In the genomic region with DNA sequence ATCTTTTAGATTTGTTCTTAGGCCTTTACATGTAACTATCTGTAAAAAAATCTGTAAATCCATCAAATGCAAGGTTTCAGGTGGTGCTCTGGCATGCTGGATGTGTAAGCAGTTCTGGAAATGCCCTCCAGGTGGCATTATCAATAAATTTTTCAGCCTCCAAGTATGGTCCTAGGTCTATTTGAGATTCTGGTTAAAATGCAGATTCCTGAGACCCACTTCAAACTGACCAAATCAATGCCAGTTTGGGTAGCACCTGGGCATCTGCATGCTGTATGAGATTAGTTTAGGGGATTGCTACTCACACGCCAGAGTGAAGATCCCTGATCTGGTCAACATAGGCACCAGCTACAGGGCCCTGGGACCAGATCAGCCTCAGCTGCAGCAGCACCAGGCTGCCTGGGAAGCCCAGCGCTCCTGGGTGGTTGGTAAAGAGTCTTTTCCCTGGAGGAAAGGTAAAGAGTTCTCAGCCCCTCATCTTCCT, we compare ENCODE assay signal across 8 cellular contexts.
DNase-seq lines count a peak whose midpoint lies in the region; ATAC-seq and TF ChIP-seq lines count a peak whose summit lies in the region.

No MANE protein-coding gene starts in this region.

- intact Hi-C loops in Caco-2 (cut with micrococcal nuclease; ENCODE audit: unreplicated experiment), result loop anchor here (1.0 to 5.0 kb wide), 2 partner anchors 115 to 509 kb away; partner anchors contain the start of gene CITED2
- intact Hi-C loops in adrenal gland (cut with DNase I), result loop anchor here in 1 of 2 donors (10.0 kb wide), 1 partner anchor 507 kb away; the partner anchor contains the start of gene CITED2
- intact Hi-C loops in spleen (cut with DNase I; ENCODE audit: low total_unique reads), result no loop called here

- no peaks in the 10 kb centered on the region for H3K27me3 ChIP-seq in Caco-2 (replicated peaks; ENCODE audit: control insufficient read depth, insufficient read depth, low read length)
- H3K27me3 ChIP-seq in adrenal gland, result no peaks in the 10 kb centered on the region
- no peaks in the 10 kb centered on the region for H3K27me3 ChIP-seq in spleen (replicated peaks in 1 of 7)

- H3K27ac ChIP-seq in adrenal gland (peak overlapping the region in 3 of 5 donors; percentile 28 to 77 (median 61)), spleen (peak overlapping the region in 6 of 8 donors; percentile 40 to 74 (median 62))

- H3K4me3 Mint-ChIP-seq in Caco-2 (ENCODE audit: unreplicated experiment), result no peak overlapping the region

- H3K9me3 Mint-ChIP-seq in Caco-2 (ENCODE audit: unreplicated experiment), result no peaks in the 10 kb centered on the region

- no peaks in the 10 kb centered on the region for H3K36me3 Mint-ChIP-seq in Caco-2 (ENCODE audit: insufficient read depth, unreplicated experiment)

- TF ChIP-seq CTCF in Caco-2 (IDR thresholded peaks at IDR 0.05; ENCODE audit: insufficient read depth in 1 of 2, low read depth in 1 of 2, low read length in 1 of 2, severe bottlenecking in 1 of 2, unreplicated experiment in 1 of 2) (peak; percentile 37 to 46), adrenal gland (IDR thresholded peaks at IDR 0.05) (peak; percentile 35 to 71 (median 62)), spleen (IDR thresholded peaks at IDR 0.05 in 8 of 11, conservative IDR thresholded peaks at IDR 0.05 in 3 of 11) (peak in 10 of 11 experiments; percentile 32 to 83 (median 67))

- H3K36me3 ChIP-seq in Caco-2 (ENCODE audit: control insufficient read depth, insufficient read depth, low read length) (no peaks in the 10 kb centered on the region), adrenal gland (replicated peaks in 1 of 2) (no peaks in the 10 kb centered on the region), spleen (no peaks in the 10 kb centered on the region)

- no peaks in the 10 kb centered on the region for H3K9me3 ChIP-seq in Caco-2
- H3K9me3 ChIP-seq in adrenal gland (replicated peaks in 1 of 3), result no peaks in the 10 kb centered on the region
- H3K9me3 ChIP-seq in spleen, result no peaks in the 10 kb centered on the region

- H3K4me3 ChIP-seq in Caco-2 (ENCODE audit: low read depth, low read length), result no peak overlapping the region
- peak overlapping the region in 1 of 4 donors; percentile 11 for H3K4me3 ChIP-seq in adrenal gland
- H3K4me3 ChIP-seq in spleen, result no peak overlapping the region

- CTCF ChIA-PET in Caco-2 (lab: Charles Lee), result no interaction called here

- POLR2A ChIA-PET in Caco-2 (lab: Charles Lee), result no interaction called here

- BruUV-seq in Caco-2 (replicated peaks; lab: Mats Ljungman, UMichigan), result no TSS peak

- DNase-seq in Caco-2 (peak in 1 of 2 experiments; percentile 48), NCI-H1930 (lab: John Stamatoyannopoulos, UW) (peak; percentile 1 to 15), adrenal gland (peak; percentile 19 to 61 (median 35)), iPS DF 4.7 (ENCODE audit: extremely low read depth, low spot score) (peak; percentile 41), spleen (no peak), T-helper 9 cell (no peak)

- 71 to 80% (median 75%) methylated on average over 1 to 2 of the region's 2 CpGs for WGBS in adrenal gland, 4 donors
- WGBS in spleen, 5 donors, result 78 to 93% (median 88%) methylated on average over 2 of the region's 2 CpGs

- H3K27me3 Mint-ChIP-seq in Caco-2 (ENCODE audit: insufficient read depth, unreplicated experiment), result no peaks in the 10 kb centered on the region

- no peak overlapping the region for H3K27ac Mint-ChIP-seq in Caco-2 (ENCODE audit: unreplicated experiment)

- peaks cover 2% of the 10 kb centered on the region for H3K4me1 Mint-ChIP-seq in Caco-2 (ENCODE audit: low read depth, unreplicated experiment)

- ATAC-seq in GM18861 (IDR thresholded peaks at IDR 0.05; ENCODE audit: unreplicated experiment), result peak; percentile 82
- peak; percentile 74 for ATAC-seq in HG02973 (IDR thresholded peaks at IDR 0.05; ENCODE audit: unreplicated experiment)

- TF ChIP-seq POLR2A in adrenal gland (IDR thresholded peaks at IDR 0.05) (no peak), spleen (IDR thresholded peaks at IDR 0.05) (no peak)

- H3K4me1 ChIP-seq in Caco-2 (peaks cover 16% of the 10 kb centered on the region), adrenal gland (replicated peaks in 1 of 2) (peaks cover 19 to 21% of the 10 kb centered on the region in 2 donors), spleen (peaks cover 16 to 45% (median 33%) of the 10 kb centered on the region in 6 donors)

Comparison
In these comparisons a context has a peak if more than half of its experiments do, and no peak if none do; other contexts are left out.
1. DNase-seq: peak in NCI-H1930 (2 of 2), adrenal gland (7 of 7) and iPS DF 4.7 (single experiment); none in spleen (single experiment) and T-helper 9 cell (single experiment).
2. Peak in every context shown above with its lines, with median percentiles within 50 percentile points of each other: CTCF ChIP-seq.